ENCODE assay signal across 29 cellular contexts in the genomic region with DNA sequence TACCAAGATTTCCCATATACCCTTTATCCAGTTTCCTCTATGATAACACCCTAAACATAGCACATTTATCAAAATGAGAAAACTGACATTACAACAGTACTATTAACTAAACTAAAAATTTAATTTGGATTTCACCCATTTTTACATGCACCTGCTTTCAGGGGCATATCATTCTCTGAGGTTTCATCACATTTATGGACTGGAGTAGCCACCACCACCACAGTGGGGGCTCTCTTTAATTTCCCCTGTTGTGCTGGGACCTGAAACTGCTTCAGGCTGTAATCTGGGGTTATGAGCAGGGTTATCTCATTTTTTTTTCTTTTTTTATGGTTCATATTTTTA.
"Had no signal": no experiment of that assay in that cellular context is flagged by ENCODE, and none has a peak within 500 bp of the region (broad histone marks: within the 10 kb centered on the region; RNA-seq: fewer than 3 reads in every experiment).

No MANE protein-coding gene starts in this region.

- H3K36me3 Mint-ChIP-seq: stimulated activated effector memory CD8-positive, alpha-beta T cell treated with anti-CD3 and anti-CD28 coated beads, Interleukin-12 subunit alpha, Interleukin-12 subunit beta, amount 100 ng/mL, for 72 hours; stimulated activated memory B cell treated with anti-CD40 and anti-IgM and Interleukin-4, amounts not matched to agents 10 μg/mL and 1 μg/mL and 100 μg/mL, for 72 hours; stimulated activated naive B cell treated with anti-CD40 and anti-IgM and Interleukin-4, amounts not matched to agents 10 μg/mL and 1 μg/mL and 100 μg/mL, for 72 hours; type B pancreatic cell had no signal

- H3K36me3 ChIP-seq: stomach, suprapubic skin, thoracic aorta, thyroid gland, tibial artery, tibial nerve, transverse colon, upper lobe of left lung, upper lobe of right lung, uterus, vagina had no signal

- ATAC-seq: stimulated activated effector memory CD8-positive, alpha-beta T cell treated with anti-CD3 and anti-CD28 coated beads, Interleukin-12 subunit alpha, Interleukin-12 subunit beta, amount 100 ng/mL, for 72 hours; stimulated activated memory B cell treated with anti-CD40 and anti-IgM and Interleukin-4, amounts not matched to agents 10 μg/mL and 1 μg/mL and 100 μg/mL, for 72 hours; stimulated activated naive B cell treated with anti-CD40 and anti-IgM and Interleukin-4, amounts not matched to agents 10 μg/mL and 1 μg/mL and 100 μg/mL, for 72 hours; stimulated activated naive CD8-positive, alpha-beta T cell treated with anti-CD3 and anti-CD28 coated beads, Interleukin-15, amount 100 ng/mL, for 72 hours; stimulated activated naive CD8-positive, alpha-beta T cell treated with anti-CD3 and anti-CD28 coated beads, Interleukin-15, Interleukin-2, amounts not matched to agents 100 U/mL and 50 U/mL, for 24 hours; upper lobe of right lung had no signal

- H3K4me1 ChIP-seq: stomach, suprapubic skin, testis, thyroid gland, tibial artery, tibial nerve, transverse colon, upper lobe of left lung, upper lobe of right lung, uterus, vagina had no signal

- H3K9me3 ChIP-seq: suprapubic skin, testis, thoracic aorta, thyroid gland, tibial artery, upper lobe of right lung, uterus, vagina had no signal

- H3K27ac Mint-ChIP-seq: stimulated activated effector memory CD8-positive, alpha-beta T cell treated with anti-CD3 and anti-CD28 coated beads, Interleukin-12 subunit alpha, Interleukin-12 subunit beta, amount 100 ng/mL, for 72 hours; stimulated activated memory B cell treated with anti-CD40 and anti-IgM and Interleukin-4, amounts not matched to agents 10 μg/mL and 1 μg/mL and 100 μg/mL, for 72 hours; stimulated activated naive B cell treated with anti-CD40 and anti-IgM and Interleukin-4, amounts not matched to agents 10 μg/mL and 1 μg/mL and 100 μg/mL, for 72 hours; stimulated activated naive CD8-positive, alpha-beta T cell treated with anti-CD3 and anti-CD28 coated beads, Interleukin-15, amount 100 ng/mL, for 72 hours; stimulated activated naive CD8-positive, alpha-beta T cell treated with anti-CD3 and anti-CD28 coated beads, Interleukin-15, Interleukin-2, amounts not matched to agents 100 ng/mL and 50 ng/mL, for 24 hours; type B pancreatic cell had no signal

- FAIRE-seq: urothelium cell line had no signal

- H3K27me3 Mint-ChIP-seq: stimulated activated memory B cell treated with anti-CD40 and anti-IgM and Interleukin-4, amounts not matched to agents 10 μg/mL and 1 μg/mL and 100 μg/mL, for 72 hours; stimulated activated naive B cell treated with anti-CD40 and anti-IgM and Interleukin-4, amounts not matched to agents 10 μg/mL and 1 μg/mL and 100 μg/mL, for 72 hours; stimulated activated naive CD8-positive, alpha-beta T cell treated with anti-CD3 and anti-CD28 coated beads, Interleukin-15, amount 100 ng/mL, for 72 hours; stimulated activated naive CD8-positive, alpha-beta T cell treated with anti-CD3 and anti-CD28 coated beads, Interleukin-15, Interleukin-2, amounts not matched to agents 100 ng/mL and 50 ng/mL, for 24 hours; type B pancreatic cell had no signal

- H3K4me1 Mint-ChIP-seq: stimulated activated effector memory CD8-positive, alpha-beta T cell treated with anti-CD3 and anti-CD28 coated beads, Interleukin-12 subunit alpha, Interleukin-12 subunit beta, amount 100 ng/mL, for 72 hours; stimulated activated memory B cell treated with anti-CD40 and anti-IgM and Interleukin-4, amounts not matched to agents 10 μg/mL and 1 μg/mL and 100 μg/mL, for 72 hours; stimulated activated naive B cell treated with anti-CD40 and anti-IgM and Interleukin-4, amounts not matched to agents 10 μg/mL and 1 μg/mL and 100 μg/mL, for 72 hours; stimulated activated naive CD8-positive, alpha-beta T cell treated with anti-CD3 and anti-CD28 coated beads, Interleukin-15, amount 100 ng/mL, for 72 hours had no signal

- H3K27ac ChIP-seq: stomach, suprapubic skin, testis, thoracic aorta, thyroid gland, tibial artery, tibial nerve, transverse colon, upper lobe of left lung, upper lobe of right lung, vagina had no signal

- H3K27me3 ChIP-seq: stomach, suprapubic skin, testis, thyroid gland, tibial artery, tibial nerve, transverse colon, upper lobe of left lung, upper lobe of right lung, uterus, vagina had no signal

- DNase-seq: stimulated activated CD4-positive, alpha-beta T cell treated with anti-CD3 and anti-CD28 coated beads, Interleukin-2, amount 100 ng/mL, for 48 hours; stimulated activated CD4-positive, alpha-beta T cell treated with anti-CD3 and anti-CD28 coated beads, Interleukin-4, amount 100 ng/mL, for 1 hour; stimulated activated CD4-positive, alpha-beta T cell treated with anti-CD3 and anti-CD28 coated beads, Interleukin-4, amount 100 ng/mL, for 24 hours; stimulated activated CD4-positive, alpha-beta T cell treated with anti-CD3 and anti-CD28 coated beads, Interleukin-4, amount 100 ng/mL, for 4 hours; stimulated activated CD8-positive, alpha-beta memory T cell treated with anti-CD3 and anti-CD28 coated beads, Interleukin-4, amount 100 ng/mL, for 48 hours; stimulated activated naive B cell treated with anti-CD40 and anti-IgM and Interleukin-4, amounts not matched to agents 10 μg/mL and 1 μg/mL and 100 μg/mL, for 72 hours; stimulated activated naive CD4-positive, alpha-beta T cell; stimulated activated naive CD4-positive, alpha-beta T cell treated with Interleukin-2 at 50 U/mL for 16 hours; stimulated activated naive CD8-positive, alpha-beta T cell treated with anti-CD3 and anti-CD28 coated beads, Interleukin-15, amount 100 ng/mL, for 72 hours; stimulated activated naive CD8-positive, alpha-beta T cell treated with anti-CD3 and anti-CD28 coated beads, Interleukin-15, Interleukin-2, amounts not matched to agents 100 U/mL and 50 U/mL, for 24 hours; stomach; substantia nigra; testis; thyroid gland; tibial artery; transverse colon; trophoblast cell; upper lobe of left lung; upper lobe of right lung; uterus had no signal

- H3K4me3 Mint-ChIP-seq: stimulated activated effector memory CD8-positive, alpha-beta T cell treated with anti-CD3 and anti-CD28 coated beads, Interleukin-12 subunit alpha, Interleukin-12 subunit beta, amount 100 ng/mL, for 72 hours; stimulated activated memory B cell treated with anti-CD40 and anti-IgM and Interleukin-4, amounts not matched to agents 10 μg/mL and 1 μg/mL and 100 μg/mL, for 72 hours; stimulated activated naive B cell treated with anti-CD40 and anti-IgM and Interleukin-4, amounts not matched to agents 10 μg/mL and 1 μg/mL and 100 μg/mL, for 72 hours; stimulated activated naive CD8-positive, alpha-beta T cell treated with anti-CD3 and anti-CD28 coated beads, Interleukin-15, amount 100 ng/mL, for 72 hours; stimulated activated naive CD8-positive, alpha-beta T cell treated with anti-CD3 and anti-CD28 coated beads, Interleukin-15, Interleukin-2, amounts not matched to agents 100 ng/mL and 50 ng/mL, for 24 hours; type B pancreatic cell had no signal

- H3K4me3 ChIP-seq: stomach, suprapubic skin, testis, thoracic aorta, thyroid gland, tibial artery, tibial nerve, transverse colon, upper lobe of left lung, upper lobe of right lung, uterus, vagina had no signal
